ENCODE assay signal across 24 cellular contexts in the genomic region with DNA sequence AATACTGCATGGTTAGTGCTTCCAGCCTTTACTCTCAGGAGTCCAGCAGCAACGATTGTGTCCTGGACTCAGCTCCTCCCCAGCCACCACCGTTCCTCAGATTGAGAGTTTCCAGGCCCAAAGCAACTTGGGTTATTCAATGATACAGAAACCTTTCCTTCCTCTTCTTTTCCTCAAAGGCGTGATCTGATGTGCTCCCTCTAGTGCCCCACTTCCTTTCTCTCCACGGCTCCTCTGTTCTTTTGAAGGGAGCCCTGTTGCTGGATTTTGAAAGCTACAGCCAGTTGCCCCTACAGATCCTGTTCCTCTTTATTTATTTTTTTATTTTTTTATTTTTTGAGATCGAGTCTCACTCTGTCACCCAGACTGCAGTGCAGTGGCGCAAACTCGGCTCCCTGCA. TPM values are rescaled to one million over a fixed set of nuclear protein-coding genes. Genes with fewer than 3 reads are reported as not detected.
"Had no signal": no experiment of that assay in that cellular context is flagged by ENCODE, and none has a peak within 500 bp of the region (broad histone marks: within the 10 kb centered on the region; RNA-seq: fewer than 3 reads in every experiment).

No MANE protein-coding gene starts in this region.

- H3K4me1 ChIP-seq: heart right ventricle, left lung, vagina had no signal

- ATAC-seq: activated CD8-positive, alpha-beta T cell treated with anti-CD3 and anti-CD28 coated beads, Interleukin-2, amount 10 ng/mL, durations not matched to agents 7 days and 5 days; activated naive CD4-positive, alpha-beta T cell treated with anti-CD3 and anti-CD28 coated beads, Interleukin-2, amount 50 U/mL, for 72 hours; heart right ventricle; left lung; naive thymus-derived CD4-positive, alpha-beta T cell had no signal

- H3K27me3 ChIP-seq: left lung, vagina had no signal

- DNase-seq: activated CD4-positive, alpha-beta T cell treated with anti-CD3 and anti-CD28 coated beads, Interleukin-2, amount 10 ng/mL, durations not matched to agents 7 days and 5 days; activated CD4-positive, CD25-positive, alpha-beta regulatory T cell treated with anti-CD3 and anti-CD28 coated beads, Interleukin-2, amount 50 U/mL, for 72 hours; activated CD8-positive, alpha-beta T cell treated with anti-CD3 and anti-CD28 coated beads, Interleukin-2, amount 10 ng/mL, durations not matched to agents 7 days and 5 days; aorta; effector CD4-positive, alpha-beta T cell; erythroblast; foreskin fibroblast; heart right ventricle; kidney glomerular epithelial cell; left lung; naive thymus-derived CD4-positive, alpha-beta T cell; stimulated activated CD4-positive, alpha-beta T cell treated with anti-CD3 and anti-CD28 coated beads, Interleukin-4, amount 100 ng/mL, for 24 hours; stimulated activated naive CD4-positive, alpha-beta T cell treated with Interleukin-2 at 50 U/mL for 16 hours had no signal

- H3K27ac ChIP-seq: heart right ventricle, left lung, thoracic aorta, vagina, VCaP had no signal

- H3K9me3 ChIP-seq: heart right ventricle, left lung, thoracic aorta, vagina had no signal

- H3K36me3 ChIP-seq: heart right ventricle, left lung, thoracic aorta, vagina had no signal

- H3K4me3 ChIP-seq: heart right ventricle, left lung, lung, thoracic aorta, vagina had no signal

RNA-seq across cellular contexts. Expression of gene CRP, which starts 14.1 kb away (rescaled TPM):
- total RNA-seq: activated CD4-positive, alpha-beta T cell treated with anti-CD3 and anti-CD28 coated beads, Interleukin-2, amount 10 ng/mL, durations not matched to agents 7 days and 5 days; activated CD8-positive, alpha-beta T cell treated with anti-CD3 and anti-CD28 coated beads, Interleukin-2, amount 10 ng/mL, durations not matched to agents 7 days and 5 days; activated naive CD4-positive, alpha-beta T cell treated with anti-CD3 and anti-CD28 coated beads, Interleukin-2, amount 50 U/mL, for 72 hours; cardiac septum; chondrocyte; fibroblast of lung; left lung; naive thymus-derived CD4-positive, alpha-beta T cell; neural crest cell; osteoblast; renal cortical epithelial cell; thoracic aorta; vagina had no signal
- polyA plus RNA-seq: fibroblast of lung; naive thymus-derived CD4-positive, alpha-beta T cell had no signal
